In genomic region chr5:179858241-179858585, GRCh38 we compare ENCODE assay signal across 8 cellular contexts. TPM values are rescaled to one million over a fixed set of nuclear protein-coding genes. Genes with fewer than 3 reads are reported as not detected.
DNase-seq lines count a peak whose midpoint lies in the region; ATAC-seq and TF ChIP-seq lines count a peak whose summit lies in the region.

No MANE protein-coding gene starts in this region.

- no peak for TF ChIP-seq POLR2A in right lobe of liver (IDR thresholded peaks at IDR 0.05)

- intact Hi-C loops in right lobe of liver (cut with DNase I) = no loop called here

- peak overlapping the region; percentile 64 to 82 (median 75) for H3K27ac ChIP-seq in right lobe of liver

- peaks cover 28% of the 10 kb centered on the region for H3K4me1 Mint-ChIP-seq in stimulated activated memory B cell treated with anti-CD40 and anti-IgM and Interleukin-4, amounts not matched to agents 10 μg/mL and 1 μg/mL and 100 μg/mL, for 72 hours

- H3K4me3 ChIP-seq in right lobe of liver = peak overlapping the region; percentile 79 to 98 (median 95)

- H3K27ac Mint-ChIP-seq in stimulated activated memory B cell treated with anti-CD40 and anti-IgM and Interleukin-4, amounts not matched to agents 10 μg/mL and 1 μg/mL and 100 μg/mL, for 72 hours = peak overlapping the region; percentile 85

- peak; percentile 38 for ATAC-seq in GM19467 (IDR thresholded peaks at IDR 0.05; ENCODE audit: unreplicated experiment)
- ATAC-seq in HG03565 (IDR thresholded peaks at IDR 0.05; ENCODE audit: unreplicated experiment) = peak; percentile 26
- peak; percentile 69 to 74 (median 72) for ATAC-seq in right lobe of liver
- ATAC-seq in stimulated activated memory B cell treated with anti-CD40 and anti-IgM and Interleukin-4, amounts not matched to agents 10 μg/mL and 1 μg/mL and 100 μg/mL, for 72 hours = peak; percentile 77

- H3K36me3 ChIP-seq in right lobe of liver = peaks cover 0 to 6% (median under 1%) of the 10 kb centered on the region in 4 donors

- peak overlapping the region; percentile 93 for H3K4me3 Mint-ChIP-seq in stimulated activated memory B cell treated with anti-CD40 and anti-IgM and Interleukin-4, amounts not matched to agents 10 μg/mL and 1 μg/mL and 100 μg/mL, for 72 hours

- H3K9me3 Mint-ChIP-seq in stimulated activated memory B cell treated with anti-CD40 and anti-IgM and Interleukin-4, amounts not matched to agents 10 μg/mL and 1 μg/mL and 100 μg/mL, for 72 hours = no peaks in the 10 kb centered on the region

- H3K27me3 Mint-ChIP-seq in stimulated activated memory B cell treated with anti-CD40 and anti-IgM and Interleukin-4, amounts not matched to agents 10 μg/mL and 1 μg/mL and 100 μg/mL, for 72 hours = no peaks in the 10 kb centered on the region

- TF ChIP-seq CTCF in right lobe of liver (IDR thresholded peaks at IDR 0.05) = no peak

- H3K27me3 ChIP-seq in right lobe of liver = no peaks in the 10 kb centered on the region

- 0% methylated on average over 5 of the region's 32 CpGs for WGBS in right lobe of liver (ENCODE audit: insufficient coverage, low coverage, low lambda C conversion rate, missing lambda C conversion rate)

- no peaks in the 10 kb centered on the region for H3K9me3 ChIP-seq in right lobe of liver

- DNase-seq in DMS53 treated with DMSO at 0.1 percent for 48 hours (lab: John Stamatoyannopoulos, UW; ENCODE audit: unreplicated experiment) (peak; percentile 71), T-helper 9 cell (peak; percentile 38), cerebellum (ENCODE audit: low spot score) (peak; percentile 59), right lobe of liver (peak in 2 of 3 donors; percentile 56 to 63)
- DNase-seq in NK-92 treated with Interleukin-12 subunit alpha and Interleukin-12 subunit beta, amount 100 ng/mL, for 24 hours (lab: John Stamatoyannopoulos, UW) = no peak

- H3K36me3 Mint-ChIP-seq in stimulated activated memory B cell treated with anti-CD40 and anti-IgM and Interleukin-4, amounts not matched to agents 10 μg/mL and 1 μg/mL and 100 μg/mL, for 72 hours = peaks cover 11% of the 10 kb centered on the region

- peaks cover 0 to 5% (median 2%) of the 10 kb centered on the region in 4 donors for H3K4me1 ChIP-seq in right lobe of liver

RNA-seq across cellular contexts. Expression of gene MRNIP, which starts 0.4 kb away (rescaled TPM):
- 33.9 TPM for total RNA-seq in cerebellum
- 10 to 100 TPM in 3 of 6 experiments, 1 to 10 TPM in 3; 4.7 to 14.7 (median 9.0) TPM for total RNA-seq in right lobe of liver

RNA-seq across cellular contexts. Expression of gene SQSTM1, which starts 37.5 kb away (rescaled TPM):
- 53.8 TPM for total RNA-seq in cerebellum
- 1,000 to 10,000 TPM in 2 of 6 experiments, 100 to 1,000 TPM in 4; 195 to 1,174 (median 649) TPM for total RNA-seq in right lobe of liver

RNA-seq across cellular contexts. Expression of gene TBC1D9B, which starts 49.5 kb away (rescaled TPM):
- 67.0 TPM for total RNA-seq in cerebellum
- 10 to 100 TPM; 58.7 to 81.9 (median 69.5) TPM for total RNA-seq in right lobe of liver

RNA-seq across cellular contexts. Expression of gene MGAT4B, which starts 51.5 kb away (rescaled TPM):
- total RNA-seq in cerebellum (56.1 TPM), right lobe of liver (100 to 1,000 TPM; 151 to 259 (median 181) TPM)

Comparison
In these comparisons a context has a peak if more than half of its experiments do, and no peak if none do; other contexts are left out.
1. ATAC-seq: peak in every context shown above with its lines; median percentile 77 in stimulated activated memory B cell treated with anti-CD40 and anti-IgM and Interleukin-4, amounts not matched to agents 10 μg/mL and 1 μg/mL and 100 μg/mL, for 72 hours; 72 in right lobe of liver; 38 in GM19467; 26 in HG03565.